ENCODE assay signal across 30 cellular contexts in genomic region chr19:10222201-10222890, GRCh38. TPM values are rescaled to one million over a fixed set of nuclear protein-coding genes. Genes with fewer than 3 reads are reported as not detected.
DNase-seq lines count a peak whose midpoint lies in the region; ATAC-seq and TF ChIP-seq lines count a peak whose summit lies in the region.
"Had no signal": no experiment of that assay in that cellular context is flagged by ENCODE, and none has a peak within 500 bp of the region (broad histone marks: within the 10 kb centered on the region; RNA-seq: fewer than 3 reads in every experiment).

No MANE protein-coding gene starts in this region.

- DNase-seq in GM23338 (ENCODE audit: low spot score), result no peak
- peak in 1 of 2 experiments; percentile 10 for DNase-seq in PC-9
- DNase-seq in globus pallidus (ENCODE audit: low spot score), result peak; percentile 8
- DNase-seq in NCI-H1092 (lab: John Stamatoyannopoulos, UW), result no peak
- DNase-seq in AG20443 (ENCODE audit: low spot score), result no peak
- DNase-seq: activated CD4-positive, alpha-beta T cell treated with anti-CD3 and anti-CD28 coated beads, Interleukin-2, amount 50 U/mL, for 48 hours; activated effector memory CD4-positive, alpha-beta T cell treated with Interleukin-2 at 50 U/mL for 16 hours; CD4-positive, CD25-positive, alpha-beta regulatory T cell; cerebellar nuclear complex; DMS153; effector CD4-positive, alpha-beta T cell; erythroblast; foreskin keratinocyte; immature natural killer cell; left lung; natural killer cell; NCI-H1092 treated with DMSO at 0.1 percent for 48 hours; NCI-H2029 treated with DMSO at 0.1 percent for 48 hours; Peyer's patch; posterior cingulate gyrus; trophoblast cell had no signal

- no peaks in the 10 kb centered on the region for H3K79me2 ChIP-seq in GM23338 (replicated peaks; ENCODE audit: insufficient read depth)
- no peaks in the 10 kb centered on the region for H3K79me2 ChIP-seq in PC-9 (ENCODE audit: low read depth)

- H3K9me2 ChIP-seq in GM23338 (ENCODE audit: insufficient read depth), result no peaks in the 10 kb centered on the region; the same call in 1 of the 2 replicates
- H3K9me2 ChIP-seq in PC-9 (ENCODE audit: insufficient read depth), result no peaks in the 10 kb centered on the region

- no peak overlapping the region for H3K4me3 Mint-ChIP-seq in GM23338
- H3K4me3 Mint-ChIP-seq: IgD-negative memory B cell, immature natural killer cell, mesothelial cell of epicardium, natural killer cell had no signal

- no peak for ATAC-seq in GM23338
- ATAC-seq in esophagus mucosa, result no peak
- no peak for ATAC-seq in HG03571 (IDR thresholded peaks at IDR 0.05; ENCODE audit: unreplicated experiment)
- ATAC-seq: foreskin keratinocyte, left lung, natural killer cell, sciatic nerve had no signal

- peaks cover 24% of the 10 kb centered on the region for H3K4me1 Mint-ChIP-seq in GM23338

- H3K27ac ChIP-seq in BLaER1 treated with 17β-estradiol and CSF1 and Interleukin-3, amounts not matched to agents 10 nM and 100 nM, result peak overlapping the region in 5 of 11 experiments; percentile 0 to 49 (median 20); a peak in 6 of 22 replicates
- H3K27ac ChIP-seq in GM23338 (ENCODE audit: low read depth), result no peak overlapping the region; the same call in 1 of the 2 replicates
- no peak overlapping the region for H3K27ac ChIP-seq in PC-9
- H3K27ac ChIP-seq: foreskin keratinocyte, hepatocyte, HL-60, left lung, Peyer's patch, SJSA1 had no signal

- peak overlapping the region; percentile 66; the same call in 1 of the 2 replicates for H3K27ac Mint-ChIP-seq in GM23338
- H3K27ac Mint-ChIP-seq: mesothelial cell of epicardium, natural killer cell had no signal

- POLR2A ChIA-PET in PC-9 (lab: Charles Lee; ENCODE audit: unreplicated experiment), result no interaction called here

- peak overlapping the region; percentile 2 to 83 (median 41); a peak in 19 of 22 replicates for H3K4me2 ChIP-seq in BLaER1 treated with 17β-estradiol and CSF1 and Interleukin-3, amounts not matched to agents 10 nM and 100 nM
- H3K4me2 ChIP-seq in GM23338 (no peak overlapping the region), PC-9 (no peak overlapping the region)
- H3K4me2 ChIP-seq: hepatocyte had no signal

- peaks cover 8% of the 10 kb centered on the region for H3K36me3 Mint-ChIP-seq in GM23338 (ENCODE audit: low read depth)
- H3K36me3 Mint-ChIP-seq: natural killer cell had no signal

- CTCF ChIA-PET in PC-9 (lab: Charles Lee), result no interaction called here

- peaks cover 2 to 74% (median 30%) of the 10 kb centered on the region in 11 experiments; a peak in 17 of 22 replicates for H4K20me1 ChIP-seq in BLaER1 treated with 17β-estradiol and CSF1 and Interleukin-3, amounts not matched to agents 10 nM and 100 nM
- H4K20me1 ChIP-seq in GM23338 (replicated peaks; ENCODE audit: insufficient read depth) (no peaks in the 10 kb centered on the region), PC-9 (ENCODE audit: insufficient read depth) (0 out of 2 replicates have a peak, but pooled peaks cover 4% of the 10 kb centered on the region)

- H3K4me1 ChIP-seq in BLaER1 treated with 17β-estradiol and CSF1 and Interleukin-3, amounts not matched to agents 10 nM and 100 nM, result peaks cover 22 to 75% (median 45%) of the 10 kb centered on the region in 10 experiments
- H3K4me1 ChIP-seq in GM23338 (ENCODE audit: insufficient read depth), result no peaks in the 10 kb centered on the region
- H3K4me1 ChIP-seq in PC-9 (replicated peaks; ENCODE audit: insufficient read depth), result peaks cover 17% of the 10 kb centered on the region
- H3K4me1 ChIP-seq: foreskin keratinocyte had no signal

- TSS peak; percentile 10 for BruUV-seq in PC-9 (replicated peaks; lab: Mats Ljungman, UMichigan)

- no peaks in the 10 kb centered on the region for H3K27me3 ChIP-seq in BLaER1 treated with 17β-estradiol and CSF1 and Interleukin-3, amounts not matched to agents 10 nM and 100 nM
- no peaks in the 10 kb centered on the region for H3K27me3 ChIP-seq in GM23338 (ENCODE audit: insufficient read depth)
- no peaks in the 10 kb centered on the region for H3K27me3 ChIP-seq in PC-9 (ENCODE audit: insufficient read depth, low read depth)
- H3K27me3 ChIP-seq: foreskin keratinocyte, hepatocyte, left lung, Peyer's patch, SJSA1 had no signal

- H3K36me3 ChIP-seq in BLaER1 treated with 17β-estradiol and CSF1 and Interleukin-3, amounts not matched to agents 10 nM and 100 nM, result peaks cover 14 to 65% (median 41%) of the 10 kb centered on the region in 11 experiments; a peak in 21 of 22 replicates
- no peaks in the 10 kb centered on the region for H3K36me3 ChIP-seq in GM23338 (ENCODE audit: insufficient read depth)
- no peaks in the 10 kb centered on the region for H3K36me3 ChIP-seq in PC-9 (ENCODE audit: low read depth)

- peak overlapping the region in 3 of 11 experiments; percentile 26 to 33 (median 31); a peak in 4 of 22 replicates for H3K9ac ChIP-seq in BLaER1 treated with 17β-estradiol and CSF1 and Interleukin-3, amounts not matched to agents 10 nM and 100 nM

- no peaks in the 10 kb centered on the region; the same call in 2 of the 3 replicates for H3K9me3 Mint-ChIP-seq in GM23338
- H3K9me3 Mint-ChIP-seq: CD4-positive, CD25-positive, alpha-beta regulatory T cell; IgD-negative memory B cell; mesothelial cell of epicardium; natural killer cell had no signal

- intact Hi-C loops in PC-9 (cut with micrococcal nuclease; ENCODE audit: unreplicated experiment), result no loop called here

- H3F3A ChIP-seq in GM23338 (replicated peaks; ENCODE audit: low read depth) (no peaks in the 10 kb centered on the region), PC-9 (ENCODE audit: insufficient read depth, low read depth) (peaks cover 35% of the 10 kb centered on the region; the same call in 1 of the 2 replicates)

- TF ChIP-seq CTCF in GM23338 (conservative IDR thresholded peaks at IDR 0.05; ENCODE audit: low read depth in 2 of 2), result no peak
- no peak for TF ChIP-seq CTCF in PC-9 (conservative IDR thresholded peaks at IDR 0.05)

- H3K4me3 ChIP-seq in BLaER1 treated with 17β-estradiol and CSF1 and Interleukin-3, amounts not matched to agents 10 nM and 100 nM, result no peak overlapping the region
- H3K4me3 ChIP-seq in GM23338, result no peak overlapping the region
- H3K4me3 ChIP-seq in PC-9, result no peak overlapping the region
- H3K4me3 ChIP-seq: hepatocyte, left lung, Peyer's patch, SJSA1 had no signal

- peaks cover 4% of the 10 kb centered on the region for H3K27me3 Mint-ChIP-seq in GM23338 (ENCODE audit: insufficient read depth, low read depth, poor library complexity)
- H3K27me3 Mint-ChIP-seq: CD4-positive, CD25-positive, alpha-beta regulatory T cell had no signal

- H2AFZ ChIP-seq in GM23338 (no peak overlapping the region), PC-9 (no peak overlapping the region)
- H2AFZ ChIP-seq: hepatocyte had no signal

- no peaks in the 10 kb centered on the region for H3K9me3 ChIP-seq in BLaER1 treated with 17β-estradiol and CSF1 and Interleukin-3, amounts not matched to agents 10 nM and 100 nM (replicated peaks in 1 of 11)
- H3K9me3 ChIP-seq in PC-9 (ENCODE audit: insufficient read depth, low read depth), result no peaks in the 10 kb centered on the region
- H3K9me3 ChIP-seq: left lung, Peyer's patch, SJSA1 had no signal

TF ChIP-seq in GM23338, 12 proteins besides CTCF, POLR2A, EP300 and RAD21 (continues in another document):
- no peak for TF ChIP-seq EZH2phosphoT487 (IDR thresholded peaks at IDR 0.05; ENCODE audit: unreplicated experiment)
- TF ChIP-seq CREB1 (CRISPR knock-in tag; IDR thresholded peaks at IDR 0.05; ENCODE audit: low read depth), result no peak
- TF ChIP-seq POLR2AphosphoS5 (IDR thresholded peaks at IDR 0.05; ENCODE audit: low read depth), result no peak
- TF ChIP-seq ETS1 (IDR thresholded peaks at IDR 0.05), result no peak

RNA-seq across cellular contexts. Expression of gene S1PR2, which starts 8.8 kb away (rescaled TPM):
- 13.2 and 13.9 TPM in 2 replicates for total RNA-seq in GM23338 (2014; rRNA removed; shearing (Covaris generic))
- 8.9 and 9.2 TPM in 2 replicates for polyA plus RNA-seq in GM23338 (2016; fragmentation: Nextera tagmentation; extraction: Ambion mirVana)
- total RNA-seq in PC-9 (2021) (6.9 and 7.3 TPM in 2 replicates), esophagus mucosa (2.5 TPM)

RNA-seq across cellular contexts. Expression of gene DNMT1, which starts 27.6 kb away (rescaled TPM):
- total RNA-seq in GM23338 (2014; rRNA removed; shearing (Covaris generic)), result 224 and 238 TPM in 2 replicates
- polyA plus RNA-seq in GM23338 (2016; fragmentation: Nextera tagmentation; extraction: Ambion mirVana), result 589 and 593 TPM in 2 replicates
- total RNA-seq in PC-9 (2021), result 111 and 117 TPM in 2 replicates
- 63.7 TPM for total RNA-seq in esophagus mucosa

RNA-seq across cellular contexts. Expression of gene MRPL4, which starts 29.7 kb away (rescaled TPM):
- 152 and 171 TPM in 2 replicates for total RNA-seq in GM23338 (2014; rRNA removed; shearing (Covaris generic))
- polyA plus RNA-seq in GM23338 (2016; fragmentation: Nextera tagmentation; extraction: Ambion mirVana), result 92.0 and 102 TPM in 2 replicates
- total RNA-seq in PC-9 (2021) (96.4 and 98.2 TPM in 2 replicates), esophagus mucosa (68.7 TPM)

RNA-seq across cellular contexts. Expression of gene ICAM1, which starts 48.6 kb away (rescaled TPM):
- 3.5 and 3.6 TPM in 2 replicates for total RNA-seq in GM23338 (2014; rRNA removed; shearing (Covaris generic))
- 1.0 and 1.6 TPM in 2 replicates for polyA plus RNA-seq in GM23338 (2016; fragmentation: Nextera tagmentation; extraction: Ambion mirVana)
- 23.8 and 32.9 TPM in 2 replicates for total RNA-seq in PC-9 (2021)
- 3.5 TPM for total RNA-seq in esophagus mucosa

Comparison
In these comparisons a context has a peak if more than half of its experiments do, and no peak if none do; other contexts are left out.
1. H3K4me2 ChIP-seq: peak in BLaER1 treated with 17β-estradiol and CSF1 and Interleukin-3, amounts not matched to agents 10 nM and 100 nM (11 of 11); none in GM23338 (single experiment) and PC-9 (single experiment).